1 cellular context compared by ENCODE assay signal in the genomic region with DNA sequence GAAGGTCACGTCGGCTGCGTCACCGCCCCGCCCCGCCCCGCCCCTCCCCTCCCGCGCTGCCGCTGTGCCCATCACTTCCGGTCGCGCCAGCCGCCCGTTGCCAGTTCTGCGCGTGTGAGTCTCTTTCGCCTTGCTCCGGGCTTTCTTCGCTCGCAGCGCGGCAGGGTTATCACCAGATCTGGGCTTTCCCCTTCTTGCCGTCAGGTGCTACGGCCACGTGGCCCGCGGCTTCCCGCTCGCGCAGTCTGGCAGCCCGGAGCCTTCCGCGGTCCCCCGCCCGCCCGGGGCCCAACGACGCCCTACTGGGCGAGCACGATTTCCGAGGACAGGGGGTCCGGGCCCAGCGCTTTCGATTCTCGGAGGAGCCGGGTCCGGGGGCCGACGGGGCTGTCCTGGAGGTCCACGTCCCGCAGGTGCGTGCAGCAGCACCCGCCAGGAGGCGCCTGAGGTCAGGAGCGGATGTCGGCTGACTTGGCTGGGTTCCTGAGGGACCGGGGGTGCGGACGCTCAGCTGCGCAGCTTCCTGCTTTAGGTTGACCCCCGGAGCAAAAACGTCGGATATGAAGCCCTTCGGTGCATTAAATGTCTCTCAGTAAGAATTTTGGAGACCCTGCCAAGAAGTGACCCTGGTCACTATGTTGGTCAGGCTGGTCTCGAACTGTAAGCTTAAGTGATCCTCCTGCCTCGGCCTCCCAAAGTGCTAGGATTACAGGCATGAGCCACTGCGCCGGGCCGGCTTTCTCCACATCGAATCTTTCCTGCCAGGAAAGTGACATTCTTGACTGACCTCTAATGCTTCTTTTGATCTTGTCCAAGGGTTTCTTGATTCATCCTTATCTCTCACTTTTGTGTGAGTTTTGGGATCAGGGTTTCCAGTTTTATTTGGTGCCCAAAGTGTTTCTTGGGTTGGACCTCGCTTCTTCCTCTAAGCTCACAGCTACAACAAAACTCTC.
TF ChIP-seq lines count a peak whose summit lies in the region.

A gene with protein sequence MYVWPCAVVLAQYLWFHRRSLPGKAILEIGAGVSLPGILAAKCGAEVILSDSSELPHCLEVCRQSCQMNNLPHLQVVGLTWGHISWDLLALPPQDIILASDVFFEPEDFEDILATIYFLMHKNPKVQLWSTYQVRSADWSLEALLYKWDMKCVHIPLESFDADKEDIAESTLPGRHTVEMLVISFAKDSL (plus strand): TSS at position 74 of the 953 bp plus-strand sequence. CDS start 2,872 bp downstream, outside the sequence.

TF ChIP-seq in GM12878, 131 proteins besides CTCF, POLR2A, EP300 and RAD21 (continued from another document and continues in another):
- TF ChIP-seq ETV6 (conservative IDR thresholded peaks at IDR 0.05 in 1 of 2, IDR thresholded peaks at IDR 0.05 in 1 of 2; ENCODE audit: borderline replicate concordance in 1 of 2, low read depth in 1 of 2) (no peak), BHLHE40 (IDR thresholded peaks at IDR 0.05; ENCODE audit: borderline replicate concordance in 1 of 2, low read depth in 2 of 2, low read length in 1 of 2) (peak; percentile 95 to 98), ASH2L (IDR thresholded peaks at IDR 0.05; ENCODE audit: borderline replicate concordance, low read depth) (no peak), CREB1 (IDR thresholded peaks at IDR 0.05; ENCODE audit: low read depth) (peak; percentile 31; the same call in 1 of the 2 replicates), RELB (IDR thresholded peaks at IDR 0.05; ENCODE audit: low read depth) (peak; percentile 61), CHD1 (IDR thresholded peaks at IDR 0.05; ENCODE audit: low read depth, low read length) (0 out of 2 replicates have a peak, but pooled peaks have one; percentile 28), NR2C2 (IDR thresholded peaks at IDR 0.05; ENCODE audit: borderline replicate concordance, control insufficient read depth, insufficient read length, low read depth) (no peak), NFXL1 (IDR thresholded peaks at IDR 0.05; ENCODE audit: borderline replicate concordance) (no peak), CBFB (IDR thresholded peaks at IDR 0.05; ENCODE audit: low read depth) (no peak; the same call in 1 of the 2 replicates), HDGF (IDR thresholded peaks at IDR 0.05) (no peak), JUND (IDR thresholded peaks at IDR 0.05; ENCODE audit: low read depth, low read length) (no peak), IRF4 (IDR thresholded peaks at IDR 0.05; ENCODE audit: low read depth, low read length) (no peak), NKRF (conservative IDR thresholded peaks at IDR 0.05) (no peak; the same call in none of the 2 replicates), CREM (IDR thresholded peaks at IDR 0.05; ENCODE audit: low read depth) (no peak; the same call in 1 of the 2 replicates), CHD2 (IDR thresholded peaks at IDR 0.05; ENCODE audit: borderline replicate concordance, low read depth, low read length) (no peak), FOS (IDR thresholded peaks at IDR 0.05; ENCODE audit: borderline replicate concordance, extremely low read depth, insufficient read length) (no peak), ESRRA (IDR thresholded peaks at IDR 0.05; ENCODE audit: low read length) (peak; percentile 12; the same call in 1 of the 2 replicates), SKIL (IDR thresholded peaks at IDR 0.05; ENCODE audit: low read depth, poor library complexity, severe bottlenecking) (no peak), KAT2A (conservative IDR thresholded peaks at IDR 0.05; ENCODE audit: control insufficient read depth, low read depth, low read length) (no peak), PML (IDR thresholded peaks at IDR 0.05; ENCODE audit: low read length) (no peak), MYC (IDR thresholded peaks at IDR 0.05; ENCODE audit: insufficient read depth, insufficient read length, insufficient replicate concordance, low read length, severe bottlenecking) (peak; percentile 45), BACH1 (IDR thresholded peaks at IDR 0.05; ENCODE audit: borderline replicate concordance) (peak; percentile 86), EGR1 (IDR thresholded peaks at IDR 0.05; ENCODE audit: borderline replicate concordance in 1 of 2, low read depth in 2 of 2, low read length in 2 of 2) (no peak), CEBPB (IDR thresholded peaks at IDR 0.05; ENCODE audit: borderline replicate concordance in 1 of 2, low read depth in 2 of 2, low read length in 2 of 2) (no peak), NR2F1 (conservative IDR thresholded peaks at IDR 0.05) (peak; percentile 79), DPF2 (IDR thresholded peaks at IDR 0.05) (peak; percentile 79), SMARCA5 (IDR thresholded peaks at IDR 0.05) (peak; percentile 92), NFIC (IDR thresholded peaks at IDR 0.05; ENCODE audit: low read depth, low read length) (no peak), CEBPZ (IDR thresholded peaks at IDR 0.05; ENCODE audit: low read depth, low read length) (no peak), ATF7 (IDR thresholded peaks at IDR 0.05; ENCODE audit: low read depth) (no peak), MXI1 (IDR thresholded peaks at IDR 0.05; ENCODE audit: low read depth, low read length) (peak; percentile 82; the same call in 1 of the 2 replicates)
- TF ChIP-seq, protein P1, sequence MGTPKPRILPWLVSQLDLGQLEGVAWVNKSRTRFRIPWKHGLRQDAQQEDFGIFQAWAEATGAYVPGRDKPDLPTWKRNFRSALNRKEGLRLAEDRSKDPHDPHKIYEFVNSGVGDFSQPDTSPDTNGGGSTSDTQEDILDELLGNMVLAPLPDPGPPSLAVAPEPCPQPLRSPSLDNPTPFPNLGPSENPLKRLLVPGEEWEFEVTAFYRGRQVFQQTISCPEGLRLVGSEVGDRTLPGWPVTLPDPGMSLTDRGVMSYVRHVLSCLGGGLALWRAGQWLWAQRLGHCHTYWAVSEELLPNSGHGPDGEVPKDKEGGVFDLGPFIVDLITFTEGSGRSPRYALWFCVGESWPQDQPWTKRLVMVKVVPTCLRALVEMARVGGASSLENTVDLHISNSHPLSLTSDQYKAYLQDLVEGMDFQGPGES (IDR thresholded peaks at IDR 0.05): no peak
- TF ChIP-seq, protein P2, sequence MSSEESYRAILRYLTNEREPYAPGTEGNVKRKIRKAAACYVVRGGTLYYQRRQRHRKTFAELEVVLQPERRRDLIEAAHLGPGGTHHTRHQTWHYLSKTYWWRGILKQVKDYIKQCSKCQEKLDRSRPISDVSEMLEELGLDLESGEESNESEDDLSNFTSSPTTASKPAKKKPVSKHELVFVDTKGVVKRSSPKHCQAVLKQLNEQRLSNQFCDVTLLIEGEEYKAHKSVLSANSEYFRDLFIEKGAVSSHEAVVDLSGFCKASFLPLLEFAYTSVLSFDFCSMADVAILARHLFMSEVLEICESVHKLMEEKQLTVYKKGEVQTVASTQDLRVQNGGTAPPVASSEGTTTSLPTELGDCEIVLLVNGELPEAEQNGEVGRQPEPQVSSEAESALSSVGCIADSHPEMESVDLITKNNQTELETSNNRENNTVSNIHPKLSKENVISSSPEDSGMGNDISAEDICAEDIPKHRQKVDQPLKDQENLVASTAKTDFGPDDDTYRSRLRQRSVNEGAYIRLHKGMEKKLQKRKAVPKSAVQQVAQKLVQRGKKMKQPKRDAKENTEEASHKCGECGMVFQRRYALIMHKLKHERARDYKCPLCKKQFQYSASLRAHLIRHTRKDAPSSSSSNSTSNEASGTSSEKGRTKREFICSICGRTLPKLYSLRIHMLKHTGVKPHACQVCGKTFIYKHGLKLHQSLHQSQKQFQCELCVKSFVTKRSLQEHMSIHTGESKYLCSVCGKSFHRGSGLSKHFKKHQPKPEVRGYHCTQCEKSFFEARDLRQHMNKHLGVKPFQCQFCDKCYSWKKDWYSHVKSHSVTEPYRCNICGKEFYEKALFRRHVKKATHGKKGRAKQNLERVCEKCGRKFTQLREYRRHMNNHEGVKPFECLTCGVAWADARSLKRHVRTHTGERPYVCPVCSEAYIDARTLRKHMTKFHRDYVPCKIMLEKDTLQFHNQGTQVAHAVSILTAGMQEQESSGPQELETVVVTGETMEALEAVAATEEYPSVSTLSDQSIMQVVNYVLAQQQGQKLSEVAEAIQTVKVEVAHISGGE (CRISPR knock-in tag; IDR thresholded peaks at IDR 0.05): no peak; the same call in 1 of the 2 replicates
- TF ChIP-seq, protein P3, sequence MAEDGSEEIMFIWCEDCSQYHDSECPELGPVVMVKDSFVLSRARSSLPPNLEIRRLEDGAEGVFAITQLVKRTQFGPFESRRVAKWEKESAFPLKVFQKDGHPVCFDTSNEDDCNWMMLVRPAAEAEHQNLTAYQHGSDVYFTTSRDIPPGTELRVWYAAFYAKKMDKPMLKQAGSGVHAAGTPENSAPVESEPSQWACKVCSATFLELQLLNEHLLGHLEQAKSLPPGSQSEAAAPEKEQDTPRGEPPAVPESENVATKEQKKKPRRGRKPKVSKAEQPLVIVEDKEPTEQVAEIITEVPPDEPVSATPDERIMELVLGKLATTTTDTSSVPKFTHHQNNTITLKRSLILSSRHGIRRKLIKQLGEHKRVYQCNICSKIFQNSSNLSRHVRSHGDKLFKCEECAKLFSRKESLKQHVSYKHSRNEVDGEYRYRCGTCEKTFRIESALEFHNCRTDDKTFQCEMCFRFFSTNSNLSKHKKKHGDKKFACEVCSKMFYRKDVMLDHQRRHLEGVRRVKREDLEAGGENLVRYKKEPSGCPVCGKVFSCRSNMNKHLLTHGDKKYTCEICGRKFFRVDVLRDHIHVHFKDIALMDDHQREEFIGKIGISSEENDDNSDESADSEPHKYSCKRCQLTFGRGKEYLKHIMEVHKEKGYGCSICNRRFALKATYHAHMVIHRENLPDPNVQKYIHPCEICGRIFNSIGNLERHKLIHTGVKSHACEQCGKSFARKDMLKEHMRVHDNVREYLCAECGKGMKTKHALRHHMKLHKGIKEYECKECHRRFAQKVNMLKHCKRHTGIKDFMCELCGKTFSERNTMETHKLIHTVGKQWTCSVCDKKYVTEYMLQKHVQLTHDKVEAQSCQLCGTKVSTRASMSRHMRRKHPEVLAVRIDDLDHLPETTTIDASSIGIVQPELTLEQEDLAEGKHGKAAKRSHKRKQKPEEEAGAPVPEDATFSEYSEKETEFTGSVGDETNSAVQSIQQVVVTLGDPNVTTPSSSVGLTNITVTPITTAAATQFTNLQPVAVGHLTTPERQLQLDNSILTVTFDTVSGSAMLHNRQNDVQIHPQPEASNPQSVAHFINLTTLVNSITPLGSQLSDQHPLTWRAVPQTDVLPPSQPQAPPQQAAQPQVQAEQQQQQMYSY (CRISPR knock-in tag; IDR thresholded peaks at IDR 0.05): no peak
